ENCODE assay signal across 1 cellular context in the genomic region with DNA sequence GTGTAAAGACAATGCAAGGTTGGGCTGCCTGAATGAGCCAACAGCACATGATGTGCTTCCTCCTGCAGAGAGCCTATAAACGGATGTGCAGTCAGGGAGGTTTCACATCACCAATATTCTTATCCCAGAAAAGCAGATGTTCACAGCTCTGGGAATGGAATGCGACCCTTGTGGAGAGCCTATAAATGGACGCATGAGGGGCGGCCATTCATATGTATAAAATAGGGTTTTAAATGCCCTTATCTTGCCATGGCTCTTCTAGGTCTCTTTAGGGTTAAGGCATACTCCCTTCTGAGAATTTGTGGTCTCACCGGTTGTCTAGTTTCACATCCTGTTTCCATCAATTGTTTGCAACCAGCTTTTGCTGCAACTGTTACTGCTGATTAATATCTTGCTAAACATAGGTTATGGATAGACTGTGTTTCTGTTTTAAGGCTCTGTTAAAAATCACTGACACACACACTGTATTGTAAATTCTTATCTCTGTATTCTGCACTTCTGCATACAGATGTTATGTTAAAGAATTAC.
A peak's percentile ranks its signal among the peaks of the same experiment; 100 is the strongest.
TF ChIP-seq lines count a peak whose summit lies in the region.

No MANE protein-coding gene starts in this region.

TF ChIP-seq in GM12878, 131 proteins besides CTCF, POLR2A, EP300 and RAD21 (continued from another document and continues in another):
- peak; percentile 43; the same call in 1 of the 2 replicates for TF ChIP-seq TBL1XR1 (IDR thresholded peaks at IDR 0.05; ENCODE audit: low read depth, low read length)
- no peak for TF ChIP-seq YBX1 (IDR thresholded peaks at IDR 0.05)
- TF ChIP-seq IRF4 (IDR thresholded peaks at IDR 0.05; ENCODE audit: low read depth, low read length) = peak; percentile 78; the same call in 1 of the 2 replicates
- TF ChIP-seq SMARCA5 (IDR thresholded peaks at IDR 0.05) = no peak
- no peak for TF ChIP-seq ZNF24 (IDR thresholded peaks at IDR 0.05)
- peak; percentile 61; the same call in 1 of the 2 replicates for TF ChIP-seq NR2F1 (conservative IDR thresholded peaks at IDR 0.05)
- no peak for TF ChIP-seq EGR1 (IDR thresholded peaks at IDR 0.05; ENCODE audit: borderline replicate concordance in 1 of 2, low read depth in 2 of 2, low read length in 2 of 2)
- TF ChIP-seq, protein P1, sequence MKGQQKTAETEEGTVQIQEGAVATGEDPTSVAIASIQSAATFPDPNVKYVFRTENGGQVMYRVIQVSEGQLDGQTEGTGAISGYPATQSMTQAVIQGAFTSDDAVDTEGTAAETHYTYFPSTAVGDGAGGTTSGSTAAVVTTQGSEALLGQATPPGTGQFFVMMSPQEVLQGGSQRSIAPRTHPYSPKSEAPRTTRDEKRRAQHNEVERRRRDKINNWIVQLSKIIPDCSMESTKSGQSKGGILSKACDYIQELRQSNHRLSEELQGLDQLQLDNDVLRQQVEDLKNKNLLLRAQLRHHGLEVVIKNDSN (IDR thresholded peaks at IDR 0.05; ENCODE audit: borderline replicate concordance, extremely low read length, insufficient read depth, low read depth, low read length) = no peak
- TF ChIP-seq RELA (IDR thresholded peaks at IDR 0.05; ENCODE audit: borderline replicate concordance, partially characterized antibody) = no peak
- peak; percentile 74 for TF ChIP-seq FOXM1 (IDR thresholded peaks at IDR 0.05; ENCODE audit: low read depth, low read length)
- no peak for TF ChIP-seq NR2C1 (IDR thresholded peaks at IDR 0.05)
- no peak for TF ChIP-seq ZZZ3 (IDR thresholded peaks at IDR 0.05; ENCODE audit: control insufficient read depth, insufficient read length, low read depth)
- TF ChIP-seq CREB1 (IDR thresholded peaks at IDR 0.05; ENCODE audit: low read depth) = no peak
- TF ChIP-seq CHD4 (IDR thresholded peaks at IDR 0.05) = no peak
- TF ChIP-seq, protein P2, sequence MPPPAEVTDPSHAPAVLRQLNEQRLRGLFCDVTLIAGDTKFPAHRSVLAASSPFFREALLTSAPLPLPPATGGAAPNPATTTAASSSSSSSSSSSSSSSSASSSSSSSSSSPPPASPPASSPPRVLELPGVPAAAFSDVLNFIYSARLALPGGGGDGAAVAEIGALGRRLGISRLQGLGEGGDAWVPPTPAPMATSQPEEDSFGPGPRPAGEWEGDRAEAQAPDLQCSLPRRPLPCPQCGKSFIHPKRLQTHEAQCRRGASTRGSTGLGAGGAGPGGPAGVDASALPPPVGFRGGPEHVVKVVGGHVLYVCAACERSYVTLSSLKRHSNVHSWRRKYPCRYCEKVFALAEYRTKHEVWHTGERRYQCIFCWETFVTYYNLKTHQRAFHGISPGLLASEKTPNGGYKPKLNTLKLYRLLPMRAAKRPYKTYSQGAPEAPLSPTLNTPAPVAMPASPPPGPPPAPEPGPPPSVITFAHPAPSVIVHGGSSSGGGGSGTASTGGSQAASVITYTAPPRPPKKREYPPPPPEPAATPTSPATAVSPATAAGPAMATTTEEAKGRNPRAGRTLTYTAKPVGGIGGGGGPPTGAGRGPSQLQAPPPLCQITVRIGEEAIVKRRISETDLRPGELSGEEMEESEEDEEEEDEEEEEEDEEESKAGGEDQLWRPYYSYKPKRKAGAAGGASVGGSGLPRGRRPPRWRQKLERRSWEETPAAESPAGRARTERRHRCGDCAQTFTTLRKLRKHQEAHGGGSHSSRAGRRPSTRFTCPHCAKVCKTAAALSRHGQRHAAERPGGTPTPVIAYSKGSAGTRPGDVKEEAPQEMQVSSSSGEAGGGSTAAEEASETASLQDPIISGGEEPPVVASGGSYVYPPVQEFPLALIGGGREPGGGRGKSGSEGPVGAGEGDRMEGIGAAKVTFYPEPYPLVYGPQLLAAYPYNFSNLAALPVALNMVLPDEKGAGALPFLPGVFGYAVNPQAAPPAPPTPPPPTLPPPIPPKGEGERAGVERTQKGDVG (CRISPR knock-in tag; IDR thresholded peaks at IDR 0.05) = no peak
- TF ChIP-seq CEBPB (IDR thresholded peaks at IDR 0.05; ENCODE audit: borderline replicate concordance in 1 of 2, low read depth in 2 of 2, low read length in 2 of 2) = no peak
- TF ChIP-seq EED (IDR thresholded peaks at IDR 0.05; ENCODE audit: low read depth) = peak; percentile 58; the same call in 1 of the 2 replicates
- TF ChIP-seq, protein P3, sequence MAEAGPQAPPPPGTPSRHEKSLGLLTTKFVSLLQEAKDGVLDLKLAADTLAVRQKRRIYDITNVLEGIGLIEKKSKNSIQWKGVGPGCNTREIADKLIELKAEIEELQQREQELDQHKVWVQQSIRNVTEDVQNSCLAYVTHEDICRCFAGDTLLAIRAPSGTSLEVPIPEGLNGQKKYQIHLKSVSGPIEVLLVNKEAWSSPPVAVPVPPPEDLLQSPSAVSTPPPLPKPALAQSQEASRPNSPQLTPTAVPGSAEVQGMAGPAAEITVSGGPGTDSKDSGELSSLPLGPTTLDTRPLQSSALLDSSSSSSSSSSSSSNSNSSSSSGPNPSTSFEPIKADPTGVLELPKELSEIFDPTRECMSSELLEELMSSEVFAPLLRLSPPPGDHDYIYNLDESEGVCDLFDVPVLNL (IDR thresholded peaks at IDR 0.05; ENCODE audit: low read depth, low read length) = no peak
- no peak for TF ChIP-seq HCFC1 (IDR thresholded peaks at IDR 0.05; ENCODE audit: low read length)
- TF ChIP-seq, protein P4, sequence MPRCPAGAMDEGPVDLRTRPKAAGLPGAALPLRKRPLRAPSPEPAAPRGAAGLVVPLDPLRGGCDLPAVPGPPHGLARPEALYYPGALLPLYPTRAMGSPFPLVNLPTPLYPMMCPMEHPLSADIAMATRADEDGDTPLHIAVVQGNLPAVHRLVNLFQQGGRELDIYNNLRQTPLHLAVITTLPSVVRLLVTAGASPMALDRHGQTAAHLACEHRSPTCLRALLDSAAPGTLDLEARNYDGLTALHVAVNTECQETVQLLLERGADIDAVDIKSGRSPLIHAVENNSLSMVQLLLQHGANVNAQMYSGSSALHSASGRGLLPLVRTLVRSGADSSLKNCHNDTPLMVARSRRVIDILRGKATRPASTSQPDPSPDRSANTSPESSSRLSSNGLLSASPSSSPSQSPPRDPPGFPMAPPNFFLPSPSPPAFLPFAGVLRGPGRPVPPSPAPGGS (IDR thresholded peaks at IDR 0.05; ENCODE audit: borderline replicate concordance, insufficient read depth, low read depth, low read length, poor library complexity, severe bottlenecking) = no peak
- TF ChIP-seq GABPA (IDR thresholded peaks at IDR 0.05; ENCODE audit: low read depth) = 0 out of 2 replicates have a peak, but pooled peaks have one; percentile 14
- no peak for TF ChIP-seq MXI1 (IDR thresholded peaks at IDR 0.05; ENCODE audit: low read depth, low read length)
- TF ChIP-seq, protein P5, sequence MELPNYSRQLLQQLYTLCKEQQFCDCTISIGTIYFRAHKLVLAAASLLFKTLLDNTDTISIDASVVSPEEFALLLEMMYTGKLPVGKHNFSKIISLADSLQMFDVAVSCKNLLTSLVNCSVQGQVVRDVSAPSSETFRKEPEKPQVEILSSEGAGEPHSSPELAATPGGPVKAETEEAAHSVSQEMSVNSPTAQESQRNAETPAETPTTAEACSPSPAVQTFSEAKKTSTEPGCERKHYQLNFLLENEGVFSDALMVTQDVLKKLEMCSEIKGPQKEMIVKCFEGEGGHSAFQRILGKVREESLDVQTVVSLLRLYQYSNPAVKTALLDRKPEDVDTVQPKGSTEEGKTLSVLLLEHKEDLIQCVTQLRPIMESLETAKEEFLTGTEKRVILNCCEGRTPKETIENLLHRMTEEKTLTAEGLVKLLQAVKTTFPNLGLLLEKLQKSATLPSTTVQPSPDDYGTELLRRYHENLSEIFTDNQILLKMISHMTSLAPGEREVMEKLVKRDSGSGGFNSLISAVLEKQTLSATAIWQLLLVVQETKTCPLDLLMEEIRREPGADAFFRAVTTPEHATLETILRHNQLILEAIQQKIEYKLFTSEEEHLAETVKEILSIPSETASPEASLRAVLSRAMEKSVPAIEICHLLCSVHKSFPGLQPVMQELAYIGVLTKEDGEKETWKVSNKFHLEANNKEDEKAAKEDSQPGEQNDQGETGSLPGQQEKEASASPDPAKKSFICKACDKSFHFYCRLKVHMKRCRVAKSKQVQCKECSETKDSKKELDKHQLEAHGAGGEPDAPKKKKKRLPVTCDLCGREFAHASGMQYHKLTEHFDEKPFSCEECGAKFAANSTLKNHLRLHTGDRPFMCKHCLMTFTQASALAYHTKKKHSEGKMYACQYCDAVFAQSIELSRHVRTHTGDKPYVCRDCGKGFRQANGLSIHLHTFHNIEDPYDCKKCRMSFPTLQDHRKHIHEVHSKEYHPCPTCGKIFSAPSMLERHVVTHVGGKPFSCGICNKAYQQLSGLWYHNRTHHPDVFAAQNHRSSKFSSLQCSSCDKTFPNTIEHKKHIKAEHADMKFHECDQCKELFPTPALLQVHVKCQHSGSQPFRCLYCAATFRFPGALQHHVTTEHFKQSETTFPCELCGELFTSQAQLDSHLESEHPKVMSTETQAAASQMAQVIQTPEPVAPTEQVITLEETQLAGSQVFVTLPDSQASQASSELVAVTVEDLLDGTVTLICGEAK (IDR thresholded peaks at IDR 0.05; ENCODE audit: borderline replicate concordance) = no peak
- 0 out of 2 replicates have a peak, but pooled peaks have one; percentile 45 for TF ChIP-seq CBFB (IDR thresholded peaks at IDR 0.05; ENCODE audit: low read depth)
- no peak for TF ChIP-seq STAT1 (conservative IDR thresholded peaks at IDR 0.05)
- 0 out of 4 replicates have a peak, but pooled peaks have one; percentile 16 to 39 for TF ChIP-seq IKZF2 (IDR thresholded peaks at IDR 0.05)
- TF ChIP-seq RBBP5 (conservative IDR thresholded peaks at IDR 0.05) = no peak
- no peak for TF ChIP-seq CHD2 (IDR thresholded peaks at IDR 0.05; ENCODE audit: borderline replicate concordance, low read depth, low read length)
- TF ChIP-seq SPI1 (IDR thresholded peaks at IDR 0.05; ENCODE audit: borderline replicate concordance, insufficient read depth, low read depth, low read length) = peak; percentile 92
- TF ChIP-seq, protein P6, sequence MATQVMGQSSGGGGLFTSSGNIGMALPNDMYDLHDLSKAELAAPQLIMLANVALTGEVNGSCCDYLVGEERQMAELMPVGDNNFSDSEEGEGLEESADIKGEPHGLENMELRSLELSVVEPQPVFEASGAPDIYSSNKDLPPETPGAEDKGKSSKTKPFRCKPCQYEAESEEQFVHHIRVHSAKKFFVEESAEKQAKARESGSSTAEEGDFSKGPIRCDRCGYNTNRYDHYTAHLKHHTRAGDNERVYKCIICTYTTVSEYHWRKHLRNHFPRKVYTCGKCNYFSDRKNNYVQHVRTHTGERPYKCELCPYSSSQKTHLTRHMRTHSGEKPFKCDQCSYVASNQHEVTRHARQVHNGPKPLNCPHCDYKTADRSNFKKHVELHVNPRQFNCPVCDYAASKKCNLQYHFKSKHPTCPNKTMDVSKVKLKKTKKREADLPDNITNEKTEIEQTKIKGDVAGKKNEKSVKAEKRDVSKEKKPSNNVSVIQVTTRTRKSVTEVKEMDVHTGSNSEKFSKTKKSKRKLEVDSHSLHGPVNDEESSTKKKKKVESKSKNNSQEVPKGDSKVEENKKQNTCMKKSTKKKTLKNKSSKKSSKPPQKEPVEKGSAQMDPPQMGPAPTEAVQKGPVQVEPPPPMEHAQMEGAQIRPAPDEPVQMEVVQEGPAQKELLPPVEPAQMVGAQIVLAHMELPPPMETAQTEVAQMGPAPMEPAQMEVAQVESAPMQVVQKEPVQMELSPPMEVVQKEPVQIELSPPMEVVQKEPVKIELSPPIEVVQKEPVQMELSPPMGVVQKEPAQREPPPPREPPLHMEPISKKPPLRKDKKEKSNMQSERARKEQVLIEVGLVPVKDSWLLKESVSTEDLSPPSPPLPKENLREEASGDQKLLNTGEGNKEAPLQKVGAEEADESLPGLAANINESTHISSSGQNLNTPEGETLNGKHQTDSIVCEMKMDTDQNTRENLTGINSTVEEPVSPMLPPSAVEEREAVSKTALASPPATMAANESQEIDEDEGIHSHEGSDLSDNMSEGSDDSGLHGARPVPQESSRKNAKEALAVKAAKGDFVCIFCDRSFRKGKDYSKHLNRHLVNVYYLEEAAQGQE (IDR thresholded peaks at IDR 0.05; ENCODE audit: low read depth, low read length) = no peak
- no peak for TF ChIP-seq ZNF622 (IDR thresholded peaks at IDR 0.05)
- peak; percentile 80; the same call in 1 of the 2 replicates for TF ChIP-seq MTA3 (IDR thresholded peaks at IDR 0.05; ENCODE audit: borderline replicate concordance, low read length)
- TF ChIP-seq, protein P7, sequence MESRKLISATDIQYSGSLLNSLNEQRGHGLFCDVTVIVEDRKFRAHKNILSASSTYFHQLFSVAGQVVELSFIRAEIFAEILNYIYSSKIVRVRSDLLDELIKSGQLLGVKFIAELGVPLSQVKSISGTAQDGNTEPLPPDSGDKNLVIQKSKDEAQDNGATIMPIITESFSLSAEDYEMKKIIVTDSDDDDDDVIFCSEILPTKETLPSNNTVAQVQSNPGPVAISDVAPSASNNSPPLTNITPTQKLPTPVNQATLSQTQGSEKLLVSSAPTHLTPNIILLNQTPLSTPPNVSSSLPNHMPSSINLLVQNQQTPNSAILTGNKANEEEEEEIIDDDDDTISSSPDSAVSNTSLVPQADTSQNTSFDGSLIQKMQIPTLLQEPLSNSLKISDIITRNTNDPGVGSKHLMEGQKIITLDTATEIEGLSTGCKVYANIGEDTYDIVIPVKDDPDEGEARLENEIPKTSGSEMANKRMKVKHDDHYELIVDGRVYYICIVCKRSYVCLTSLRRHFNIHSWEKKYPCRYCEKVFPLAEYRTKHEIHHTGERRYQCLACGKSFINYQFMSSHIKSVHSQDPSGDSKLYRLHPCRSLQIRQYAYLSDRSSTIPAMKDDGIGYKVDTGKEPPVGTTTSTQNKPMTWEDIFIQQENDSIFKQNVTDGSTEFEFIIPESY (IDR thresholded peaks at IDR 0.05) = no peak
- TF ChIP-seq, protein P8, sequence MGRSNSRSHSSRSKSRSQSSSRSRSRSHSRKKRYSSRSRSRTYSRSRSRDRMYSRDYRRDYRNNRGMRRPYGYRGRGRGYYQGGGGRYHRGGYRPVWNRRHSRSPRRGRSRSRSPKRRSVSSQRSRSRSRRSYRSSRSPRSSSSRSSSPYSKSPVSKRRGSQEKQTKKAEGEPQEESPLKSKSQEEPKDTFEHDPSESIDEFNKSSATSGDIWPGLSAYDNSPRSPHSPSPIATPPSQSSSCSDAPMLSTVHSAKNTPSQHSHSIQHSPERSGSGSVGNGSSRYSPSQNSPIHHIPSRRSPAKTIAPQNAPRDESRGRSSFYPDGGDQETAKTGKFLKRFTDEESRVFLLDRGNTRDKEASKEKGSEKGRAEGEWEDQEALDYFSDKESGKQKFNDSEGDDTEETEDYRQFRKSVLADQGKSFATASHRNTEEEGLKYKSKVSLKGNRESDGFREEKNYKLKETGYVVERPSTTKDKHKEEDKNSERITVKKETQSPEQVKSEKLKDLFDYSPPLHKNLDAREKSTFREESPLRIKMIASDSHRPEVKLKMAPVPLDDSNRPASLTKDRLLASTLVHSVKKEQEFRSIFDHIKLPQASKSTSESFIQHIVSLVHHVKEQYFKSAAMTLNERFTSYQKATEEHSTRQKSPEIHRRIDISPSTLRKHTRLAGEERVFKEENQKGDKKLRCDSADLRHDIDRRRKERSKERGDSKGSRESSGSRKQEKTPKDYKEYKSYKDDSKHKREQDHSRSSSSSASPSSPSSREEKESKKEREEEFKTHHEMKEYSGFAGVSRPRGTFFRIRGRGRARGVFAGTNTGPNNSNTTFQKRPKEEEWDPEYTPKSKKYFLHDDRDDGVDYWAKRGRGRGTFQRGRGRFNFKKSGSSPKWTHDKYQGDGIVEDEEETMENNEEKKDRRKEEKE (IDR thresholded peaks at IDR 0.05) = no peak
- no peak for TF ChIP-seq POU2F2 (IDR thresholded peaks at IDR 0.05; ENCODE audit: borderline replicate concordance, low read depth, low read length)
- no peak for TF ChIP-seq FOXK2 (IDR thresholded peaks at IDR 0.05)
- TF ChIP-seq NR2C2 (IDR thresholded peaks at IDR 0.05; ENCODE audit: borderline replicate concordance, control insufficient read depth, insufficient read length, low read depth) = no peak
